11 cellular contexts compared by ENCODE assay signal in genomic region chr14:92510972-92511371, GRCh38. TPM values are rescaled to one million over a fixed set of nuclear protein-coding genes. Genes with fewer than 3 reads are reported as not detected.
DNase-seq lines count a peak whose midpoint lies in the region; ATAC-seq and TF ChIP-seq lines count a peak whose summit lies in the region.
"Had no signal": no experiment of that assay in that cellular context is flagged by ENCODE, and none has a peak within 500 bp of the region (broad histone marks: within the 10 kb centered on the region; RNA-seq: fewer than 3 reads in every experiment).

No MANE protein-coding gene starts in this region.

- H4K20me1 ChIP-seq in HCT116 (ENCODE audit: insufficient read depth), result no peaks in the 10 kb centered on the region

- H3K79me2 ChIP-seq in HCT116 (ENCODE audit: insufficient read depth, low read length), result peaks cover 5% of the 10 kb centered on the region; the same call in 1 of the 2 replicates

- POLR2A ChIA-PET in AG04450 (lab: Yijun Ruan, JAX), result no interaction called here
- POLR2A ChIA-PET in HCT116 (lab: Charles Lee), result interaction anchor here (1.0 to 1.3 kb wide), 2 partner anchors 9 to 11 kb away, joined by 3 read pairs; no protein-coding TSS in a partner anchor

- no peaks in the 10 kb centered on the region for H3K9me2 ChIP-seq in HCT116 (ENCODE audit: insufficient read depth)

- H3K4me2 ChIP-seq in HCT116 (ENCODE audit: low read length), result peak overlapping the region; percentile 95

- TF ChIP-seq CTCF in AG04450 (IDR thresholded peaks at IDR 0.05; ENCODE audit: low read depth, low read length) (no peak), HCT116 (IDR thresholded peaks at IDR 0.05 in 2 of 3, conservative IDR thresholded peaks at IDR 0.05 in 1 of 3; ENCODE audit: borderline replicate concordance in 1 of 3, insufficient read depth in 1 of 3, low read depth in 2 of 3, low read length in 2 of 3) (peak in 2 of 3 experiments; percentile 51 to 53; a peak in 4 of 6 replicates), ascending aorta (IDR thresholded peaks at IDR 0.05) (no peak)

- BruUV-seq in HCT116 (replicated peaks; lab: Mats Ljungman, UMichigan), result TSS peak; percentile 74

- H3K9me3 ChIP-seq in AG04450 (ENCODE audit: control insufficient read depth, insufficient read depth, low read length), result no peaks in the 10 kb centered on the region; the same call in 1 of the 2 replicates
- no peaks in the 10 kb centered on the region for H3K9me3 ChIP-seq in HCT116 (ENCODE audit: control insufficient read depth in 1 of 2, insufficient read depth in 1 of 2, low read depth in 1 of 2, low read length in 2 of 2)
- no peaks in the 10 kb centered on the region for H3K9me3 ChIP-seq in ascending aorta
- H3K9me3 ChIP-seq: stomach had no signal

- RAD21 ChIA-PET in HCT116 (lab: Charles Lee; ENCODE audit: low non-redundant PET in 1 of 2, low total read pairs in 2 of 2, uncharacterized antibody in 2 of 2, unreplicated experiment in 2 of 2), result no interaction called here

- H3K4me3 ChIP-seq in AG04450 (ENCODE audit: low read depth, low read length), result no peak overlapping the region
- peak overlapping the region; percentile 14 to 33 for H3K4me3 ChIP-seq in HCT116 (replicated peaks in 1 of 2; ENCODE audit: low read depth in 1 of 2, low read length in 2 of 2)
- H3K4me3 ChIP-seq in ascending aorta, result no peak overlapping the region
- H3K4me3 ChIP-seq: stomach had no signal

- DNase-seq in AG04450 (ENCODE audit: low read depth, low spot score) (no peak), HCT116 (ENCODE audit: low read depth, low spot score) (peak; percentile 51), ascending aorta (ENCODE audit: low spot score in 2 of 2) (no peak), mesenteric fat pad (ENCODE audit: low spot score) (peak; percentile 53)
- DNase-seq in stimulated activated CD4-positive, alpha-beta T cell treated with anti-CD3 and anti-CD28 coated beads, Interleukin-2, amount 100 ng/mL, for 24 hours, result no peak
- DNase-seq: NCI-H2107, stomach had no signal

- H3K4me1 ChIP-seq in HCT116 (ENCODE audit: control insufficient read depth in 1 of 2, insufficient read depth in 2 of 2, low read length in 2 of 2), result peaks cover 42 to 61% of the 10 kb centered on the region in 2 experiments
- peaks cover 3 to 13% of the 10 kb centered on the region in 2 donors for H3K4me1 ChIP-seq in ascending aorta

- H3K27me3 ChIP-seq in AG04450 (ENCODE audit: control insufficient read depth, insufficient read depth, low read length) (no peaks in the 10 kb centered on the region), HCT116 (ENCODE audit: insufficient read depth, low read length) (no peaks in the 10 kb centered on the region), ascending aorta (no peaks in the 10 kb centered on the region)

- intact Hi-C loops in HCT116 (cut with micrococcal nuclease) (loop anchor here (2.0 kb wide), 2 partner anchors 38 to 54 kb away; no protein-coding TSS in a partner anchor), ascending aorta (cut with DNase I) (loop anchor here (1.0 to 10.0 kb wide), 4 partner anchors 41 to 284 kb away; partner anchors contain the start of gene GOLGA5)

- ATAC-seq in HCT116 (peak; percentile 56), HG03439 (IDR thresholded peaks at IDR 0.05; ENCODE audit: unreplicated experiment) (no peak), GM18520 (IDR thresholded peaks at IDR 0.05; ENCODE audit: unreplicated experiment) (no peak), GM18870 (IDR thresholded peaks at IDR 0.05; ENCODE audit: unreplicated experiment) (no peak)

- no peaks in the 10 kb centered on the region for H3K36me3 ChIP-seq in HCT116 (ENCODE audit: control insufficient read depth in 1 of 2, insufficient read depth in 2 of 2, low read length in 2 of 2)
- H3K36me3 ChIP-seq in ascending aorta, result no peaks in the 10 kb centered on the region
- H3K36me3 ChIP-seq: stomach had no signal

- TF ChIP-seq RAD21 in HCT116 (IDR thresholded peaks at IDR 0.05; ENCODE audit: low read depth), result no peak

- H3K9ac ChIP-seq in HCT116 (ENCODE audit: low read length), result peak overlapping the region; percentile 55

- H3K27ac ChIP-seq in AG04450 (ENCODE audit: low read depth, low read length) (peak overlapping the region; percentile 86), HCT116 (ENCODE audit: low read depth, low read length) (peak overlapping the region; percentile 79), ascending aorta (peak overlapping the region; percentile 60 to 66)
- H3K27ac ChIP-seq: C4-2B had no signal

- TF ChIP-seq POLR2A in HCT116 (IDR thresholded peaks at IDR 0.05; ENCODE audit: borderline replicate concordance, extremely low read depth, insufficient read depth, insufficient read length), result no peak

- CTCF ChIA-PET in AG04450 (lab: Charles Lee), result interaction anchor here (1.1 kb wide), 1 partner anchor 175 kb away, joined by 3 read pairs; no protein-coding TSS in a partner anchor
- CTCF ChIA-PET in HCT116 (lab: Charles Lee), result interaction anchor here (1.0 to 2.1 kb wide), 4 partner anchors 50 to 404 kb away, joined by 3 to 5 read pairs (median 4); partner anchors contain the start of gene ATXN3

- peak overlapping the region; percentile 42 for H2AFZ ChIP-seq in HCT116 (ENCODE audit: low read depth, low read length, poor library complexity, severe bottlenecking)

TF ChIP-seq in HCT116, 20 proteins besides CTCF, POLR2A, EP300 and RAD21:
- TF ChIP-seq EZH2 (IDR thresholded peaks at IDR 0.05) (no peak), ZFX (IDR thresholded peaks at IDR 0.05) (0 out of 2 replicates have a peak, but pooled peaks have one; percentile 27), CEBPB (IDR thresholded peaks at IDR 0.05; ENCODE audit: low read depth) (no peak)

RNA-seq across cellular contexts. Expression of gene RIN3, which starts 2.6 kb away (rescaled TPM):
- polyA plus RNA-seq in AG04450 (2011; rRNA removed), result 3.7 and 5.6 TPM in 2 replicates
- 8.5 and 9.0 TPM in 2 replicates for polyA minus RNA-seq in AG04450 (2011; rRNA and poly(A)+ RNA removed)
- 22.2 TPM for total RNA-seq in HCT116 (2021; ENCODE audit: unreplicated experiment)
- 20.3 and 22.3 TPM in 2 replicates for polyA plus RNA-seq in HCT116 (2012)
- 30.3 TPM for total RNA-seq in ascending aorta
- 38.0 TPM for total RNA-seq in mesenteric fat pad

Comparison
In these comparisons a context has a peak if more than half of its experiments do, and no peak if none do; other contexts are left out.
1. DNase-seq: peak in HCT116 (single experiment) and mesenteric fat pad (single experiment); none in AG04450 (single experiment), ascending aorta (0 of 2) and stimulated activated CD4-positive, alpha-beta T cell treated with anti-CD3 and anti-CD28 coated beads, Interleukin-2, amount 100 ng/mL, for 24 hours (0 of 2).
2. H3K4me3 ChIP-seq: peak in HCT116 (2 of 2); none in AG04450 (single experiment) and ascending aorta (0 of 2).
3. CTCF ChIP-seq: peak in HCT116 (2 of 3); none in AG04450 (single experiment) and ascending aorta (0 of 3).
4. Peak in every context shown above with its lines, with median percentiles within 50 percentile points of each other: H3K27ac ChIP-seq.